In genomic region chr1:53376041-53376461, GRCh38 we compare ENCODE assay signal across 13 cellular contexts. TPM values are rescaled to one million over a fixed set of nuclear protein-coding genes. Genes with fewer than 3 reads are reported as not detected.
DNase-seq lines count a peak whose midpoint lies in the region; ATAC-seq and TF ChIP-seq lines count a peak whose summit lies in the region.
"Had no signal": no experiment of that assay in that cellular context is flagged by ENCODE, and none has a peak within 500 bp of the region (broad histone marks: within the 10 kb centered on the region; RNA-seq: fewer than 3 reads in every experiment).

No MANE protein-coding gene starts in this region.

- no peaks in the 10 kb centered on the region for H4K20me1 ChIP-seq in BLaER1 treated with 17β-estradiol and CSF1 and Interleukin-3, amounts not matched to agents 10 nM and 100 nM
- no peaks in the 10 kb centered on the region for H4K20me1 ChIP-seq in GM23248 (ENCODE audit: insufficient read depth)

- no peaks in the 10 kb centered on the region for H3F3A ChIP-seq in GM23248 (ENCODE audit: insufficient read depth)

- no peak overlapping the region for H2BK120ac ChIP-seq in mesendoderm (ENCODE audit: low read depth, low read length)

- H3K9me3 ChIP-seq in BLaER1 treated with 17β-estradiol and CSF1 and Interleukin-3, amounts not matched to agents 10 nM and 100 nM (replicated peaks in 1 of 11), result no peaks in the 10 kb centered on the region
- no peaks in the 10 kb centered on the region for H3K9me3 ChIP-seq in GM23248 (ENCODE audit: low read depth)
- H3K9me3 ChIP-seq in WERI-Rb-1 (ENCODE audit: severe bottlenecking), result no peaks in the 10 kb centered on the region
- H3K9me3 ChIP-seq in effector memory CD4-positive, alpha-beta T cell (ENCODE audit: control insufficient read depth, low read length), result no peaks in the 10 kb centered on the region
- no peaks in the 10 kb centered on the region for H3K9me3 ChIP-seq in HAP-1

- no peak overlapping the region for H2BK15ac ChIP-seq in mesendoderm (replicated peaks; ENCODE audit: low read depth)

- H3K4me3 Mint-ChIP-seq in endothelial cell (ENCODE audit: unreplicated experiment), result no peak overlapping the region
- H3K4me3 Mint-ChIP-seq: immature natural killer cell; T-helper 2 cell treated with Interferon-gamma antibody and Interleukin-4, amounts not matched to agents 5 μg/mL and 100 μg/mL, for 36 hours had no signal

- no peaks in the 10 kb centered on the region for H3K9me2 ChIP-seq in GM23248 (ENCODE audit: insufficient read depth)

- no peak for ATAC-seq in GM18867 (IDR thresholded peaks at IDR 0.05; ENCODE audit: unreplicated experiment)
- ATAC-seq: foreskin keratinocyte had no signal

- H3K4me2 ChIP-seq in BLaER1 treated with 17β-estradiol and CSF1 and Interleukin-3, amounts not matched to agents 10 nM and 100 nM, result peak overlapping the region; percentile 63 to 92 (median 83)
- H3K4me2 ChIP-seq in GM23248 (ENCODE audit: unreplicated experiment), result no peak overlapping the region
- H3K4me2 ChIP-seq in mesendoderm (ENCODE audit: low read length), result no peak overlapping the region

- no peaks in the 10 kb centered on the region for H3K79me1 ChIP-seq in mesendoderm (ENCODE audit: low read length)

- peaks cover 9 to 64% (median 49%) of the 10 kb centered on the region in 10 experiments for H3K4me1 ChIP-seq in BLaER1 treated with 17β-estradiol and CSF1 and Interleukin-3, amounts not matched to agents 10 nM and 100 nM
- H3K4me1 ChIP-seq in GM23248 (ENCODE audit: insufficient read depth), result no peaks in the 10 kb centered on the region
- H3K4me1 ChIP-seq in mesendoderm (ENCODE audit: control insufficient read depth, low read depth, low read length), result peaks cover 13% of the 10 kb centered on the region
- H3K4me1 ChIP-seq in effector memory CD4-positive, alpha-beta T cell (ENCODE audit: control insufficient read depth, insufficient read depth, low read length, poor library complexity, severe bottlenecking), result no peaks in the 10 kb centered on the region
- peaks cover 3% of the 10 kb centered on the region; the same call in 1 of the 2 replicates for H3K4me1 ChIP-seq in HAP-1
- H3K4me1 ChIP-seq: foreskin keratinocyte had no signal

- no peak overlapping the region for H2AFZ ChIP-seq in GM23248

- no peaks in the 10 kb centered on the region for H3K9me3 Mint-ChIP-seq in endothelial cell (ENCODE audit: unreplicated experiment)
- H3K9me3 Mint-ChIP-seq: T-helper 2 cell treated with Interferon-gamma antibody and Interleukin-4, amounts not matched to agents 5 μg/mL and 100 μg/mL, for 36 hours had no signal

- H3K18ac ChIP-seq in mesendoderm (ENCODE audit: low read length), result no peak overlapping the region

- peaks cover 22% of the 10 kb centered on the region for H3K4me1 Mint-ChIP-seq in endothelial cell (ENCODE audit: unreplicated experiment)
- H3K4me1 Mint-ChIP-seq: immature natural killer cell had no signal

- H3K4me3 ChIP-seq in BLaER1 treated with 17β-estradiol and CSF1 and Interleukin-3, amounts not matched to agents 10 nM and 100 nM, result peak overlapping the region in 3 of 10 experiments; percentile 2 to 14 (median 14); a peak in 2 of 20 replicates
- H3K4me3 ChIP-seq in GM23248 (no peak overlapping the region), WERI-Rb-1 (ENCODE audit: low read depth, low read length) (no peak overlapping the region), mesendoderm (ENCODE audit: low read length) (no peak overlapping the region), HAP-1 (no peak overlapping the region)
- H3K4me3 ChIP-seq in effector memory CD4-positive, alpha-beta T cell (ENCODE audit: insufficient read depth, low read depth, low read length, poor library complexity, severe bottlenecking), result no peak overlapping the region
- H3K4me3 ChIP-seq: dorsolateral prefrontal cortex had no signal

- H2AK5ac ChIP-seq in mesendoderm (ENCODE audit: low read length), result no peak overlapping the region

- no peaks in the 10 kb centered on the region for H3K27me3 Mint-ChIP-seq in endothelial cell (ENCODE audit: unreplicated experiment)

- H3K36me3 Mint-ChIP-seq in endothelial cell (ENCODE audit: low read depth, unreplicated experiment), result no peaks in the 10 kb centered on the region
- H3K36me3 Mint-ChIP-seq: immature natural killer cell had no signal

- WGBS in GM23248 (ENCODE audit: low coverage in 1 of 2, low lambda C conversion rate in 2 of 2, missing lambda C conversion rate in 2 of 2), 2 experiments, result 43 to 52% methylated on average over 8 to 14 of the region's 14 CpGs
- no CpG with 5 or more reads among the region's 14 CpGs for WGBS in mesendoderm (ENCODE audit: extremely low coverage, insufficient coverage, low lambda C conversion rate)

- H4K8ac ChIP-seq in mesendoderm (ENCODE audit: low read depth, low read length), result no peak overlapping the region

- no peaks in the 10 kb centered on the region for H3K36me3 ChIP-seq in BLaER1 treated with 17β-estradiol and CSF1 and Interleukin-3, amounts not matched to agents 10 nM and 100 nM
- H3K36me3 ChIP-seq in GM23248 (ENCODE audit: low read depth) (no peaks in the 10 kb centered on the region), WERI-Rb-1 (no peaks in the 10 kb centered on the region), mesendoderm (ENCODE audit: control insufficient read depth, insufficient read depth, low read length) (no peaks in the 10 kb centered on the region), HAP-1 (replicated peaks) (no peaks in the 10 kb centered on the region)
- H3K36me3 ChIP-seq in effector memory CD4-positive, alpha-beta T cell (ENCODE audit: control insufficient read depth, insufficient read depth, low read length), result no peaks in the 10 kb centered on the region

- H4K5ac ChIP-seq in mesendoderm (ENCODE audit: low read length), result no peak overlapping the region

- no peak overlapping the region for H2BK5ac ChIP-seq in mesendoderm (ENCODE audit: low read length)

- H3K27ac ChIP-seq in BLaER1 treated with 17β-estradiol and CSF1 and Interleukin-3, amounts not matched to agents 10 nM and 100 nM, result peak overlapping the region in 7 of 11 experiments; percentile 1 to 66 (median 45); a peak in 12 of 22 replicates
- H3K27ac ChIP-seq in GM23248 (no peak overlapping the region), WERI-Rb-1 (peak overlapping the region; percentile 98), mesendoderm (ENCODE audit: low read depth, low read length) (no peak overlapping the region)
- H3K27ac ChIP-seq in effector memory CD4-positive, alpha-beta T cell (ENCODE audit: insufficient read depth, low read length, poor library complexity, severe bottlenecking), result no peak overlapping the region
- H3K27ac ChIP-seq: dorsolateral prefrontal cortex, foreskin keratinocyte had no signal

- peak overlapping the region in 6 of 11 experiments; percentile 21 to 65 (median 46); a peak in 11 of 22 replicates for H3K9ac ChIP-seq in BLaER1 treated with 17β-estradiol and CSF1 and Interleukin-3, amounts not matched to agents 10 nM and 100 nM
- H3K9ac ChIP-seq in GM23248 (no peak overlapping the region), mesendoderm (ENCODE audit: low read length) (no peak overlapping the region)

- in situ Hi-C loops in GM23248 (cut with MboI) (no loop called here), HAP-1 (cut with MboI; ENCODE audit: low sequenced_read_pairs) (loop anchor here (5.0 kb wide), 1 partner anchor 39 kb away; no protein-coding TSS in a partner anchor)

- H3K4ac ChIP-seq in mesendoderm (ENCODE audit: low read depth, low read length), result no peak overlapping the region

- no peak overlapping the region for H3K23ac ChIP-seq in mesendoderm (ENCODE audit: low read length)

- peak; percentile 10 for DNase-seq in GM23248
- peak; percentile 97 for DNase-seq in WERI-Rb-1
- no peak for DNase-seq in mesendoderm
- no peak for DNase-seq in effector memory CD4-positive, alpha-beta T cell
- no peak for DNase-seq in HAP-1 (ENCODE audit: low spot score in 2 of 2)
- no peak for DNase-seq in endothelial cell (ENCODE audit: low spot score)
- DNase-seq: foreskin keratinocyte, immature natural killer cell, NCI-H2081 had no signal

- H3K56ac ChIP-seq in mesendoderm (ENCODE audit: low read length), result peak overlapping the region; percentile 26

- TF ChIP-seq CTCF in WERI-Rb-1 (IDR thresholded peaks at IDR 0.05; ENCODE audit: low read depth, low read length) (peak; percentile 39; the same call in 1 of the 2 replicates), endothelial cell (IDR thresholded peaks at IDR 0.05; ENCODE audit: unreplicated experiment) (no peak)

- no peak overlapping the region for H3K27ac Mint-ChIP-seq in endothelial cell (ENCODE audit: unreplicated experiment)
- H3K27ac Mint-ChIP-seq: immature natural killer cell; T-helper 2 cell treated with Interferon-gamma antibody and Interleukin-4, amounts not matched to agents 5 μg/mL and 100 μg/mL, for 36 hours had no signal

- no peaks in the 10 kb centered on the region for H3K27me3 ChIP-seq in BLaER1 treated with 17β-estradiol and CSF1 and Interleukin-3, amounts not matched to agents 10 nM and 100 nM
- H3K27me3 ChIP-seq in GM23248 (replicated peaks; ENCODE audit: insufficient read depth), result no peaks in the 10 kb centered on the region
- no peaks in the 10 kb centered on the region for H3K27me3 ChIP-seq in WERI-Rb-1 (ENCODE audit: insufficient read depth, low read depth, severe bottlenecking)
- no peaks in the 10 kb centered on the region for H3K27me3 ChIP-seq in mesendoderm (ENCODE audit: insufficient read depth, low read length, poor library complexity)
- no peaks in the 10 kb centered on the region for H3K27me3 ChIP-seq in effector memory CD4-positive, alpha-beta T cell (replicated peaks; ENCODE audit: control insufficient read depth, insufficient read depth, low read length, poor library complexity, severe bottlenecking)
- H3K27me3 ChIP-seq in HAP-1 (ENCODE audit: low read depth), result peaks cover 7% of the 10 kb centered on the region

- H3K79me2 ChIP-seq in GM23248 (ENCODE audit: insufficient read depth) (no peaks in the 10 kb centered on the region), mesendoderm (ENCODE audit: control insufficient read depth, insufficient read depth, low read length) (no peaks in the 10 kb centered on the region)

RNA-seq across cellular contexts. Expression of gene LRP8, which starts 48.2 kb away (rescaled TPM):
- total RNA-seq in GM23248 (2014; rRNA removed; shearing (Covaris generic)), result 6.3 and 8.9 TPM in 2 replicates
- 1.3 TPM in 2 replicates for polyA plus RNA-seq in GM23248 (2016; fragmentation: Nextera tagmentation; extraction: Ambion mirVana)
- 54.5 TPM for polyA plus RNA-seq in mesendoderm (2013, experiment 1 of 2)
- 55.5 TPM for polyA plus RNA-seq in mesendoderm (2013, experiment 2 of 2)
- 15.8 TPM for total RNA-seq in endothelial cell (ENCODE audit: unreplicated experiment)

Comparison
In these comparisons a context has a peak if more than half of its experiments do, and no peak if none do; other contexts are left out.
1. H3K27ac ChIP-seq: peak in BLaER1 treated with 17β-estradiol and CSF1 and Interleukin-3, amounts not matched to agents 10 nM and 100 nM (7 of 11) and WERI-Rb-1 (single experiment); none in GM23248 (single experiment), mesendoderm (single experiment) and effector memory CD4-positive, alpha-beta T cell (single experiment).
2. H3K4me2 ChIP-seq: peak in BLaER1 treated with 17β-estradiol and CSF1 and Interleukin-3, amounts not matched to agents 10 nM and 100 nM (11 of 11); none in GM23248 (single experiment) and mesendoderm (single experiment).
3. H3K9ac ChIP-seq: peak in BLaER1 treated with 17β-estradiol and CSF1 and Interleukin-3, amounts not matched to agents 10 nM and 100 nM (6 of 11); none in GM23248 (single experiment) and mesendoderm (single experiment).
4. DNase-seq: peak in GM23248 (single experiment) and WERI-Rb-1 (single experiment); none in mesendoderm (single experiment), effector memory CD4-positive, alpha-beta T cell (0 of 3), HAP-1 (0 of 2) and endothelial cell (single experiment).